ENCODE assay signal across 8 cellular contexts in the genomic region with DNA sequence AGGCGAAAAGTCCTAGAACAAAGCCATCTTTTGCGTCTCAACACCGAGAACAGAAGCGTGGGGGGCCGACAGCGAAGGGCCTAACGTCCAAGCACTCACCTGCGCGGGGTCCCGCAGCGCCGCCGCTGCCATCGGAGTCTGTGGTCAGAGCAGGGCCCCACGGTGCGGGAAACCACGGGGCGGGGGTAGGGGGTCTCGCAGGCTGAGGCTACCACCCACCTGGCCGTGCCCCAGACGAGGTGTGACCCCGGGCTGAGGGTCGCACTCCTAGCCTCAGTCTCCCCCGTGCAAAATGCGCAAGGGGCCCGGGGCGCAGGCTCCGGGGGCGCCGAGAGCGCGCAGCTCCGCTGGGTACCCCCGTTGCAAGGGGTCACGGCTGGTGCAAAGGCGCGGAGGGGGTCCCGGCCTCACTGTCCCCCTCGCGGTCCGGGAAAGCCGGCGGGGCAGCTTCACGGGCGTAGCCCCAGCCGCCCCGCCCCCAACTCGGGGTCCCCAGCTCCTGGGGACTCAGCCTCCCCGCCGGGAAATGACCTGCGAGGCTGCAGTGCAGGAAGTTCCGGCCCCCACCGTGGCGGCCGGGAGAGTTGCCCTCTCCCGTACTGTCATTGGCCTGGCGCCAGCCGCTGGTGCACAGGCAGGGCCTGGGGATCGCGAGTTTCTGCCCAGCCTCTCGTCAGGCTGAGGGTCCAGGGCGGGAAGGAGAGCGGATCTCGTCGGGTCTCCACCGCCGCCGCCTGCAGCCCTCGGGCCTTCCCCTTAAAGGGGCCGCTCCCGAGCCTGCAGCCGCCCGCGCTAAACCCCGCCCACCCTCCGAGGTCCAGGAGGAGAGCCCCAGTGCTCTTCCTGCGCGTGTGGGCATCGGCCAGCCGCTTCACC. TPM values are rescaled to one million over a fixed set of nuclear protein-coding genes. Genes with fewer than 3 reads are reported as not detected.
DNase-seq lines count a peak whose midpoint lies in the region; ATAC-seq, FAIRE-seq and TF ChIP-seq lines count a peak whose summit lies in the region.

A gene (minus strand): TSS at position 699 of the 876 bp plus-strand sequence. CDS start 567 bp downstream, at position 132.

- 0 to 2% methylated on average over 1 to 52 of the region's 80 CpGs for WGBS in upper lobe of left lung, 2 donors

- peaks cover 25% of the 10 kb centered on the region for H3K36me3 Mint-ChIP-seq in glutamatergic neuron (ENCODE audit: unreplicated experiment)

- peaks cover 14% of the 10 kb centered on the region for H3K9me3 Mint-ChIP-seq in glutamatergic neuron (ENCODE audit: unreplicated experiment)

- peaks cover 8% of the 10 kb centered on the region for H3K27me3 Mint-ChIP-seq in glutamatergic neuron (ENCODE audit: unreplicated experiment)

- peak within 1 kb of the TSS; percentile 2 for H3K27ac Mint-ChIP-seq in glutamatergic neuron (ENCODE audit: unreplicated experiment)

- peak; percentile 76 for ATAC-seq in omental fat pad (ENCODE audit: low FRiP score)
- ATAC-seq in upper lobe of left lung (ENCODE audit: low FRiP score in 2 of 2) = peak; percentile 69 to 91

- H3K4me1 Mint-ChIP-seq in glutamatergic neuron (ENCODE audit: low read depth, unreplicated experiment) = peaks cover 2% of the 10 kb centered on the region

- H3K36me3 ChIP-seq in upper lobe of left lung = peaks cover 12 to 26% (median 22%) of the 10 kb centered on the region in 4 donors

- H3K27me3 ChIP-seq in upper lobe of left lung = no peaks in the 10 kb centered on the region

- peak in 3 of 4 donors; percentile 65 to 73 (median 72) for TF ChIP-seq EP300 in upper lobe of left lung (IDR thresholded peaks at IDR 0.05)

- FAIRE-seq in HTR-8/SVneo (lab: Jason Lieb, UNC) = no peak

- peak within 1 kb of the TSS; percentile 91 for H3K4me3 Mint-ChIP-seq in glutamatergic neuron (ENCODE audit: unreplicated experiment)

- H3K4me1 ChIP-seq in upper lobe of left lung = peaks cover 9 to 28% (median 23%) of the 10 kb centered on the region in 4 donors

- H3K9me3 ChIP-seq in upper lobe of left lung = peaks cover 17 to 30% (median 27%) of the 10 kb centered on the region in 4 donors

- POLR2A ChIA-PET in RWPE1 (lab: Yijun Ruan, JAX; ENCODE audit: low non-redundant PET) = no interaction called here

- TF ChIP-seq POLR2A in GM19193 (IDR thresholded peaks at IDR 0.05; ENCODE audit: extremely low read depth, insufficient read depth, insufficient read length) (peak; percentile 47), upper lobe of left lung (IDR thresholded peaks at IDR 0.05) (peak in 1 of 4 donors; percentile 36)

- CTCF ChIA-PET in RWPE1 (lab: Yijun Ruan, JAX) = interaction anchor here (1.9 kb wide), 1 partner anchor 9 kb away, joined by 6 read pairs; no protein-coding TSS in a partner anchor

- H3K4me3 ChIP-seq in upper lobe of left lung = peak within 1 kb of the TSS; percentile 82 to 97 (median 94)

- H3K27ac ChIP-seq in RWPE1 (peak within 1 kb of the TSS; percentile 57), upper lobe of left lung (peak within 1 kb of the TSS; percentile 70 to 94 (median 85))

- peak; percentile 52 for DNase-seq in Ammon's horn (ENCODE audit: low spot score)
- peak; percentile 62 for DNase-seq in HTR-8/SVneo (ENCODE audit: insufficient read length, low spot score)
- DNase-seq in RWPE1 (ENCODE audit: low spot score) = peak; percentile 45
- DNase-seq in activated naive CD4-positive, alpha-beta T cell treated with anti-CD3 and anti-CD28 coated beads, Interleukin-2, amount 50 U/mL, for 16 hours = peak; percentile 49
- DNase-seq in glutamatergic neuron = peak; percentile 83
- no peak for DNase-seq in omental fat pad (ENCODE audit: low spot score)
- DNase-seq in upper lobe of left lung = peak; percentile 75 to 92

- TF ChIP-seq CTCF in RWPE1 (conservative IDR thresholded peaks at IDR 0.05; ENCODE audit: low read depth) (no peak), glutamatergic neuron (IDR thresholded peaks at IDR 0.05; ENCODE audit: partially characterized antibody, unreplicated experiment) (no peak), omental fat pad (IDR thresholded peaks at IDR 0.05) (no peak), upper lobe of left lung (IDR thresholded peaks at IDR 0.05) (peak in 2 of 6 experiments; percentile 16 to 35)

RNA-seq across cellular contexts. Expression of the gene that starts here (rescaled TPM):
- total RNA-seq in glutamatergic neuron (ENCODE audit: unreplicated experiment) = 6.4 TPM
- 10 to 100 TPM in 2 of 4 donors, 1 to 10 TPM in 2; 3.7 to 29.3 (median 8.7) TPM for total RNA-seq in omental fat pad
- 10 to 100 TPM in 3 of 6 donors, 1 to 10 TPM in 3; 8.3 to 14.5 (median 9.8) TPM for total RNA-seq in upper lobe of left lung
